Comparison of ENCODE assay signal across 14 cellular contexts in the genomic region with DNA sequence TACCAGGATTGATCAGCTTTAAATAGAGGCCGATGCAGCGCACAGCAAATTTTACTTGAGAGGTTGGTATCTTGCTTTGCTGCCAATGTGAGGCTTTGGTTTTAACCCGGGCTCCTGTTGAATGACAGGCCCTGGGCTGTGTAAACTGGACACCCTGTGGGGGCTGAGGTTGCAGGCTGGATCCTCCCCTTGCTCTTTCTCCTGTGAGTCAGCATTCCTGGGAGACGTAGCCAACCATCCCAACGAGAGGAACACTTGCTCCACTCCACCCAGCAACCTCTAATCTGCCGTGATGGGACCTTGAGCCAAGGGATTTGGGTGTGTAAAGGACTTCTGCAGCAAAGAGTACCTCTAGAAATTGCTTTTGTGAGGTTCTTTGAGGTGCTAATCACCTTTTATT.
DNase-seq lines count a peak whose midpoint lies in the region; ATAC-seq and FAIRE-seq lines count a peak whose summit lies in the region.
"Had no signal": no experiment of that assay in that cellular context is flagged by ENCODE, and none has a peak within 500 bp of the region (broad histone marks: within the 10 kb centered on the region; RNA-seq: fewer than 3 reads in every experiment).

No MANE protein-coding gene starts in this region.

- peaks cover 1 to 10% of the 10 kb centered on the region in 2 donors for H3K9me3 Mint-ChIP-seq in effector memory CD8-positive, alpha-beta T cell

- H3K36me3 Mint-ChIP-seq in T-helper 17 cell (ENCODE audit: low read depth) = no peaks in the 10 kb centered on the region
- no peaks in the 10 kb centered on the region for H3K36me3 Mint-ChIP-seq in effector memory CD8-positive, alpha-beta T cell (ENCODE audit: insufficient read depth)
- H3K36me3 Mint-ChIP-seq: CD4-positive, CD25-positive, alpha-beta regulatory T cell had no signal

- H3K27me3 Mint-ChIP-seq in T-helper 17 cell = no peaks in the 10 kb centered on the region
- H3K27me3 Mint-ChIP-seq in effector memory CD8-positive, alpha-beta T cell = no peaks in the 10 kb centered on the region
- H3K27me3 Mint-ChIP-seq: activated CD4-positive, alpha-beta memory T cell treated with anti-CD3 and anti-CD28 coated beads, Interleukin-2, amount 10 ng/mL, durations not matched to agents 7 days and 5 days; CD4-positive, CD25-positive, alpha-beta regulatory T cell had no signal

- peak; percentile 64 for DNase-seq in AG08396 (ENCODE audit: low spot score)
- peak; percentile 61 for DNase-seq in HTR-8/SVneo (ENCODE audit: insufficient read length, low spot score)
- DNase-seq in amniotic stem cell (lab: John Stamatoyannopoulos, UW) = peak; percentile 52
- DNase-seq in islet precursor cell = peak; percentile 89
- DNase-seq in activated CD8-positive, alpha-beta memory T cell treated with anti-CD3 and anti-CD28 coated beads for 24 hours = no peak
- no peak for DNase-seq in T-helper 17 cell
- DNase-seq in effector memory CD8-positive, alpha-beta T cell = no peak
- DNase-seq: activated CD4-positive, alpha-beta memory T cell treated with anti-CD3 and anti-CD28 coated beads, Interleukin-2, amount 10 ng/mL, durations not matched to agents 7 days and 5 days; CD4-positive, CD25-positive, alpha-beta regulatory T cell; NCI-H187; stimulated activated CD4-positive, alpha-beta T cell treated with anti-CD3 and anti-CD28 coated beads, Interleukin-2, amount 100 ng/mL, for 24 hours had no signal

- ATAC-seq in HG03378 (IDR thresholded peaks at IDR 0.05; ENCODE audit: unreplicated experiment) = no peak
- no peak for ATAC-seq in T-helper 17 cell
- ATAC-seq in effector memory CD8-positive, alpha-beta T cell (replicated peaks) = no peak

- H3K27ac Mint-ChIP-seq in T-helper 17 cell = no peak overlapping the region
- H3K27ac Mint-ChIP-seq in effector memory CD8-positive, alpha-beta T cell = no peak overlapping the region
- H3K27ac Mint-ChIP-seq: activated CD4-positive, alpha-beta memory T cell treated with anti-CD3 and anti-CD28 coated beads, Interleukin-2, amount 10 ng/mL, durations not matched to agents 7 days and 5 days; CD4-positive, CD25-positive, alpha-beta regulatory T cell had no signal

- FAIRE-seq in HTR-8/SVneo (lab: Jason Lieb, UNC) = peak; percentile 92

- H3K4me3 Mint-ChIP-seq in T-helper 17 cell = no peak overlapping the region
- no peak overlapping the region for H3K4me3 Mint-ChIP-seq in effector memory CD8-positive, alpha-beta T cell
- H3K4me3 Mint-ChIP-seq: activated CD4-positive, alpha-beta memory T cell treated with anti-CD3 and anti-CD28 coated beads, Interleukin-2, amount 10 ng/mL, durations not matched to agents 7 days and 5 days; CD4-positive, CD25-positive, alpha-beta regulatory T cell; neural crest cell had no signal

- H3K9me3 ChIP-seq in T-helper 17 cell (ENCODE audit: control insufficient read depth, low read length, poor library complexity, severe bottlenecking) = no peaks in the 10 kb centered on the region
- H3K9me3 ChIP-seq: ascending aorta had no signal

- no peaks in the 10 kb centered on the region for H3K4me1 Mint-ChIP-seq in T-helper 17 cell
- no peaks in the 10 kb centered on the region for H3K4me1 Mint-ChIP-seq in effector memory CD8-positive, alpha-beta T cell (ENCODE audit: low read depth in 2 of 2)
- H3K4me1 Mint-ChIP-seq: neural crest cell had no signal

Comparison
In these comparisons a context has a peak if more than half of its experiments do, and no peak if none do; other contexts are left out.
1. DNase-seq: peak in AG08396 (single experiment), HTR-8/SVneo (single experiment), amniotic stem cell (single experiment) and islet precursor cell (single experiment); none in activated CD8-positive, alpha-beta memory T cell treated with anti-CD3 and anti-CD28 coated beads for 24 hours (single experiment), T-helper 17 cell (0 of 3) and effector memory CD8-positive, alpha-beta T cell (0 of 3).